21 cellular contexts compared by ENCODE assay signal in genomic region chr2:220064282-220065042, GRCh38.
"Had no signal": no experiment of that assay in that cellular context is flagged by ENCODE, and none has a peak within 500 bp of the region (broad histone marks: within the 10 kb centered on the region; RNA-seq: fewer than 3 reads in every experiment).

No MANE protein-coding gene starts in this region.

- H3K36me3 ChIP-seq: left lung, pancreas, stomach had no signal

- ATAC-seq: activated CD8-positive, alpha-beta T cell treated with anti-CD3 and anti-CD28 coated beads for 36 hours; activated naive CD8-positive, alpha-beta T cell treated with anti-CD3 and anti-CD28 coated beads, Interleukin-2, amount 50 U/mL, for 24 hours; activated T-cell treated with anti-CD3 and anti-CD28 coated beads, Interleukin-2, amount 50 U/mL, for 4 hours; left lung; sciatic nerve; stimulated activated effector memory CD8-positive, alpha-beta T cell treated with anti-CD3 and anti-CD28 coated beads, Interleukin-12 subunit alpha, Interleukin-12 subunit beta, amount 100 ng/mL, for 72 hours had no signal

- H3K4me1 ChIP-seq: left lung, pancreas, stomach had no signal

- H3K36me3 Mint-ChIP-seq: activated naive CD4-positive, alpha-beta T cell treated with anti-CD3 and anti-CD28 coated beads, Interleukin-2, amount 10 ng/mL, durations not matched to agents 7 days and 5 days; stimulated activated effector memory CD8-positive, alpha-beta T cell treated with anti-CD3 and anti-CD28 coated beads, Interleukin-12 subunit alpha, Interleukin-12 subunit beta, amount 100 ng/mL, for 72 hours; type B pancreatic cell had no signal

- H3K4me3 Mint-ChIP-seq: activated CD8-positive, alpha-beta T cell treated with anti-CD3 and anti-CD28 coated beads for 36 hours; activated naive CD4-positive, alpha-beta T cell treated with anti-CD3 and anti-CD28 coated beads, Interleukin-2, amount 10 ng/mL, durations not matched to agents 7 days and 5 days; activated naive CD8-positive, alpha-beta T cell treated with anti-CD3 and anti-CD28 coated beads, Interleukin-2, amount 50 U/mL, for 24 hours; activated T-cell treated with anti-CD3 and anti-CD28 coated beads, Interleukin-2, amount 50 U/mL, for 4 hours; central memory CD8-positive, alpha-beta T cell; stimulated activated effector memory CD8-positive, alpha-beta T cell treated with anti-CD3 and anti-CD28 coated beads, Interleukin-12 subunit alpha, Interleukin-12 subunit beta, amount 100 ng/mL, for 72 hours; type B pancreatic cell had no signal

- H3K27ac Mint-ChIP-seq: activated CD8-positive, alpha-beta T cell treated with anti-CD3 and anti-CD28 coated beads for 36 hours; activated naive CD4-positive, alpha-beta T cell treated with anti-CD3 and anti-CD28 coated beads, Interleukin-2, amount 10 ng/mL, durations not matched to agents 7 days and 5 days; activated naive CD8-positive, alpha-beta T cell treated with anti-CD3 and anti-CD28 coated beads, Interleukin-2, amount 50 U/mL, for 24 hours; stimulated activated effector memory CD8-positive, alpha-beta T cell treated with anti-CD3 and anti-CD28 coated beads, Interleukin-12 subunit alpha, Interleukin-12 subunit beta, amount 100 ng/mL, for 72 hours; type B pancreatic cell had no signal

- H3K27me3 Mint-ChIP-seq: activated naive CD4-positive, alpha-beta T cell treated with anti-CD3 and anti-CD28 coated beads, Interleukin-2, amount 10 ng/mL, durations not matched to agents 7 days and 5 days; activated naive CD8-positive, alpha-beta T cell treated with anti-CD3 and anti-CD28 coated beads, Interleukin-2, amount 50 U/mL, for 24 hours; type B pancreatic cell had no signal

- H3K27ac ChIP-seq: left lung, pancreas, stomach had no signal

- H3K4me2 ChIP-seq: smooth muscle cell had no signal

- H3K9me3 Mint-ChIP-seq: activated CD8-positive, alpha-beta T cell treated with anti-CD3 and anti-CD28 coated beads for 36 hours; activated naive CD4-positive, alpha-beta T cell treated with anti-CD3 and anti-CD28 coated beads, Interleukin-2, amount 10 ng/mL, durations not matched to agents 7 days and 5 days; activated naive CD8-positive, alpha-beta T cell treated with anti-CD3 and anti-CD28 coated beads, Interleukin-2, amount 50 U/mL, for 24 hours; activated T-cell treated with anti-CD3 and anti-CD28 coated beads, Interleukin-2, amount 50 U/mL, for 4 hours; type B pancreatic cell had no signal

- H3K4me3 ChIP-seq: left lung, pancreas, smooth muscle cell, stomach had no signal

- H3K27me3 ChIP-seq: left lung, pancreas, stomach had no signal

- H3K9me3 ChIP-seq: left lung, pancreas, stomach had no signal

- DNase-seq: activated CD4-positive, alpha-beta T cell treated with anti-CD3 and anti-CD28 coated beads for 48 hours; activated CD4-positive, CD25-positive, alpha-beta regulatory T cell; activated CD8-positive, alpha-beta T cell treated with anti-CD3 and anti-CD28 coated beads for 36 hours; activated naive CD4-positive, alpha-beta T cell treated with anti-CD3 and anti-CD28 coated beads, Interleukin-2, amount 10 ng/mL, durations not matched to agents 7 days and 5 days; activated naive CD8-positive, alpha-beta T cell treated with anti-CD3 and anti-CD28 coated beads, Interleukin-2, amount 50 U/mL, for 24 hours; activated T-cell treated with anti-CD3 and anti-CD28 coated beads, Interleukin-2, amount 50 U/mL, for 4 hours; aorta; cortex of kidney; erythroblast; foreskin melanocyte; hypothalamus; left lung; mammary epithelial cell; pancreas; stimulated activated CD4-positive, alpha-beta T cell treated with anti-CD3 and anti-CD28 coated beads, Interleukin-4, amount 100 ng/mL, for 1 hour; stomach had no signal

- H3K4me1 Mint-ChIP-seq: activated naive CD4-positive, alpha-beta T cell treated with anti-CD3 and anti-CD28 coated beads, Interleukin-2, amount 10 ng/mL, durations not matched to agents 7 days and 5 days; activated naive CD8-positive, alpha-beta T cell treated with anti-CD3 and anti-CD28 coated beads, Interleukin-2, amount 50 U/mL, for 24 hours; central memory CD8-positive, alpha-beta T cell; stimulated activated effector memory CD8-positive, alpha-beta T cell treated with anti-CD3 and anti-CD28 coated beads, Interleukin-12 subunit alpha, Interleukin-12 subunit beta, amount 100 ng/mL, for 72 hours had no signal
